ENCODE assay signal across 18 cellular contexts in genomic region chr10:16566202-16566805, GRCh38. TPM values are rescaled to one million over a fixed set of nuclear protein-coding genes. Genes with fewer than 3 reads are reported as not detected.
DNase-seq lines count a peak whose midpoint lies in the region; ATAC-seq, FAIRE-seq and TF ChIP-seq lines count a peak whose summit lies in the region.
"Had no signal": no experiment of that assay in that cellular context is flagged by ENCODE, and none has a peak within 500 bp of the region (broad histone marks: within the 10 kb centered on the region; RNA-seq: fewer than 3 reads in every experiment).

No MANE protein-coding gene starts in this region.

- POLR2A ChIA-PET in PC-9 (lab: Charles Lee; ENCODE audit: unreplicated experiment) = no interaction called here

- H3K27me3 ChIP-seq in keratinocyte (ENCODE audit: control insufficient read depth, extremely low read depth, insufficient read depth, low read length) = no peaks in the 10 kb centered on the region
- H3K27me3 ChIP-seq in PC-9 (ENCODE audit: insufficient read depth, low read depth) = no peaks in the 10 kb centered on the region
- H3K27me3 ChIP-seq: transverse colon had no signal

- no peak for TF ChIP-seq CTCF in keratinocyte (optimal IDR thresholded peaks at IDR 0.05 in 1 of 3, IDR thresholded peaks at IDR 0.05 in 1 of 3, conservative IDR thresholded peaks at IDR 0.05 in 1 of 3; ENCODE audit: extremely low read depth in 1 of 3, insufficient read depth in 2 of 3, low read length in 3 of 3)
- no peak for TF ChIP-seq CTCF in PC-9 (conservative IDR thresholded peaks at IDR 0.05)

- dilution Hi-C loops in keratinocyte (cut with MboI; ENCODE audit: extremely low pct_ligation_motif_present, low sequenced_read_pairs) = no loop called here

- no peaks in the 10 kb centered on the region for H3K79me2 ChIP-seq in keratinocyte (ENCODE audit: control insufficient read depth, insufficient read depth, low read length)
- H3K79me2 ChIP-seq in PC-9 (ENCODE audit: low read depth) = no peaks in the 10 kb centered on the region

- ATAC-seq in GM18867 (IDR thresholded peaks at IDR 0.05; ENCODE audit: unreplicated experiment) (peak; percentile 7), HG03175 (IDR thresholded peaks at IDR 0.05; ENCODE audit: unreplicated experiment) (peak; percentile 8)
- ATAC-seq: activated CD4-positive, alpha-beta T cell treated with anti-CD3 and anti-CD28 coated beads for 36 hours had no signal

- FAIRE-seq in keratinocyte (lab: Jason Lieb, UNC) = no peak

- H3K4me1 ChIP-seq in keratinocyte (ENCODE audit: control insufficient read depth, extremely low read depth, insufficient read depth, low read length) (no peaks in the 10 kb centered on the region), PC-9 (replicated peaks; ENCODE audit: insufficient read depth) (no peaks in the 10 kb centered on the region)
- H3K4me1 ChIP-seq: prostate gland, transverse colon had no signal

- H3K4me2 ChIP-seq in keratinocyte (ENCODE audit: control insufficient read depth, extremely low read depth, insufficient read depth, low read depth, low read length) (peak overlapping the region; percentile 5), PC-9 (no peak overlapping the region)

- H4K20me1 ChIP-seq in keratinocyte (ENCODE audit: control insufficient read depth, extremely low read depth, insufficient read depth, low read length) (no peaks in the 10 kb centered on the region), PC-9 (ENCODE audit: insufficient read depth) (no peaks in the 10 kb centered on the region)

- H2AFZ ChIP-seq in keratinocyte (ENCODE audit: control insufficient read depth, low read length) (no peak overlapping the region), PC-9 (no peak overlapping the region)

- no peaks in the 10 kb centered on the region for H3F3A ChIP-seq in PC-9 (ENCODE audit: insufficient read depth, low read depth)

- H3K9ac ChIP-seq in keratinocyte (ENCODE audit: control insufficient read depth, extremely low read depth, insufficient read depth, low read length) = no peak overlapping the region

- H3K36me3 ChIP-seq in keratinocyte (ENCODE audit: control insufficient read depth in 2 of 2, extremely low read depth in 1 of 2, insufficient read depth in 2 of 2, low read length in 2 of 2) (no peaks in the 10 kb centered on the region), PC-9 (ENCODE audit: low read depth) (no peaks in the 10 kb centered on the region)
- H3K36me3 ChIP-seq: prostate gland, transverse colon had no signal

- H3K9me3 ChIP-seq in keratinocyte (ENCODE audit: control insufficient read depth, low read depth, low read length) = no peaks in the 10 kb centered on the region
- H3K9me3 ChIP-seq in PC-9 (ENCODE audit: insufficient read depth, low read depth) = no peaks in the 10 kb centered on the region
- H3K9me3 ChIP-seq: prostate gland, transverse colon had no signal

- no peak overlapping the region for H3K27ac ChIP-seq in keratinocyte (ENCODE audit: control insufficient read depth, insufficient read depth, low read length)
- no peak overlapping the region for H3K27ac ChIP-seq in PC-9
- H3K27ac ChIP-seq: C4-2B, prostate gland, transverse colon had no signal

- intact Hi-C loops in PC-9 (cut with micrococcal nuclease; ENCODE audit: unreplicated experiment) = no loop called here

- DNase-seq in RPMI8226 = peak; percentile 4
- DNase-seq in keratinocyte (ENCODE audit: low read depth, low spot score) = no peak
- DNase-seq in NCI-H2227 (lab: John Stamatoyannopoulos, UW; ENCODE audit: unreplicated experiment) = no peak
- no peak for DNase-seq in amygdala (lab: John Stamatoyannopoulos, UW)
- DNase-seq in PC-9 = no peak
- DNase-seq: activated CD4-positive, alpha-beta T cell treated with anti-CD3 and anti-CD28 coated beads for 36 hours; activated naive CD4-positive, alpha-beta T cell treated with Interleukin-2 at 50 U/mL for 16 hours; DMS53; KG1; NCI-H1417 treated with DMSO at 0.1 percent for 48 hours; stimulated activated naive CD4-positive, alpha-beta T cell treated with Interleukin-2 at 50 U/mL for 16 hours; transverse colon had no signal

- no TSS peak for BruUV-seq in PC-9 (replicated peaks; lab: Mats Ljungman, UMichigan)

- no peaks in the 10 kb centered on the region for H3K9me1 ChIP-seq in keratinocyte (ENCODE audit: control insufficient read depth, extremely low read depth, insufficient read depth, low read length)

- CTCF ChIA-PET in PC-9 (lab: Charles Lee) = no interaction called here

- no peak overlapping the region for H3K4me3 ChIP-seq in keratinocyte (ENCODE audit: control insufficient read depth in 2 of 3, extremely low read depth in 1 of 3, insufficient read depth in 2 of 3, low read depth in 1 of 3, low read length in 3 of 3)
- H3K4me3 ChIP-seq in PC-9 = no peak overlapping the region
- H3K4me3 ChIP-seq: prostate gland, transverse colon had no signal

- H3K9me2 ChIP-seq in PC-9 (ENCODE audit: insufficient read depth) = no peaks in the 10 kb centered on the region

RNA-seq across cellular contexts. Expression of gene C1QL3, which starts 44.6 kb away (rescaled TPM):
- polyA plus RNA-seq in keratinocyte = 0.03 TPM in 1 of 3 replicates, not detected in the others
- not detected for polyA plus RNA-seq in keratinocyte (2011; ENCODE audit: low read depth)
- not detected in 2 replicates for polyA plus RNA-seq in keratinocyte (2011; cell fraction: cytosol; rRNA removed)
- not detected in 2 replicates for polyA plus RNA-seq in keratinocyte (2011; cell fraction: nucleus; rRNA removed)
- polyA plus RNA-seq in keratinocyte (2012; ENCODE audit: low replicate concordance) = 0.20 and 0.54 TPM in 2 replicates
- polyA minus RNA-seq in keratinocyte = not detected in 3 replicates
- not detected for polyA minus RNA-seq in keratinocyte (2011; cell fraction: cytosol; rRNA and poly(A)+ RNA removed)
- polyA minus RNA-seq in keratinocyte (2011; cell fraction: nucleus; rRNA and poly(A)+ RNA removed) = not detected in 2 replicates
- not detected in 2 replicates for total RNA-seq in PC-9 (2021)
- total RNA-seq: activated CD4-positive, alpha-beta T cell treated with anti-CD3 and anti-CD28 coated beads for 36 hours; myocyte; T-helper 1 cell treated with Interleukin-12 subunit alpha and Interleukin-12 subunit beta and Interleukin-4 antibody, amounts not matched to agents 30 ng/mL and 1 ng/mL, for 36 hours; transverse colon had no signal
